8 cellular contexts compared by ENCODE assay signal in genomic region chr11:30322826-30323710, GRCh38. TPM values are rescaled to one million over a fixed set of nuclear protein-coding genes. Genes with fewer than 3 reads are reported as not detected.
DNase-seq lines count a peak whose midpoint lies in the region; ATAC-seq, FAIRE-seq and TF ChIP-seq lines count a peak whose summit lies in the region.

Gene ARL14EP (plus strand): TSS chr11:30323104. CDS start chr11:30330949, 7,845 bp downstream.

- TSS peak; percentile 78 for BruUV-seq in HepG2 (replicated peaks; lab: Mats Ljungman, UMichigan)

- peaks cover 22% of the 10 kb centered on the region for H3K79me2 ChIP-seq in HepG2 (ENCODE audit: insufficient read depth, low read length)

- 0 out of 2 replicates have a peak, but pooled peaks have one; percentile 22 for TF ChIP-seq RAD21 in HepG2 (CRISPR knock-in tag; IDR thresholded peaks at IDR 0.05)

- WGBS in HepG2 (ENCODE audit: low lambda C conversion rate): 4% methylated on average over 34 of the region's 51 CpGs

- in situ Hi-C loops in HepG2 (cut with HindIII; ENCODE audit: extremely low pct_ligation_motif_present, low pct_unique_long_range_greater_than_20kb): loop anchor here (10.0 kb wide), 1 partner anchor 188 kb away; no protein-coding TSS in a partner anchor

- TF ChIP-seq POLR2A in HepG2 (IDR thresholded peaks at IDR 0.05; ENCODE audit: insufficient read depth in 1 of 2, low read depth in 2 of 2, low read length in 2 of 2): peak; percentile 87 to 90

- CTCF ChIA-PET in HepG2 (lab: Yijun Ruan, JAX; ENCODE audit: low intra/inter-chr PET ratio, low total read pairs): no interaction called here

- POLR2A ChIA-PET in HepG2 (lab: Yijun Ruan, JAX): interaction anchor here (0.9 to 1.3 kb wide), 7 partner anchors 8 to 166 kb away, joined by 3 to 9 read pairs (median 4); no protein-coding TSS in a partner anchor

- peak; percentile 75 for FAIRE-seq in HepG2 (lab: Jason Lieb, UNC)

- ATAC-seq in GM19372 (IDR thresholded peaks at IDR 0.05; ENCODE audit: low read depth, unreplicated experiment) (peak; percentile 98), HG03558 (IDR thresholded peaks at IDR 0.05; ENCODE audit: extremely low read depth, unreplicated experiment) (peak; percentile 92), HepG2 (peak; percentile 100)

- intact Hi-C loops in HepG2 (cut with micrococcal nuclease; ENCODE audit: unreplicated experiment): no loop called here

- peak within 1 kb of the TSS; percentile 86 for H3K27ac ChIP-seq in HepG2 (ENCODE audit: extremely low read length, insufficient read depth, low read length)

- peaks cover 34% of the 10 kb centered on the region for H3K4me1 ChIP-seq in HepG2 (ENCODE audit: insufficient read depth, low read length)

- DNase-seq in C1 segment of cervical spinal cord (lab: John Stamatoyannopoulos, UW) (peak; percentile 62 to 96 (median 87)), NCI-H748 treated with DMSO at 0.1 percent for 48 hours (lab: John Stamatoyannopoulos, UW) (peak; percentile 87), dermis blood vessel endothelial cell (peak; percentile 98), HepG2 (ENCODE audit: low spot score) (peak; percentile 89)
- peak; percentile 82 to 86 for DNase-seq in activated CD4-positive, alpha-beta T cell treated with anti-CD3 and anti-CD28 coated beads, Interleukin-2, amount 50 U/mL, for 4 hours
- DNase-seq in stimulated activated CD4-positive, alpha-beta T cell treated with anti-CD3 and anti-CD28 coated beads, Interleukin-4, amount 100 ng/mL, for 1 hour: peak; percentile 89

- no peaks in the 10 kb centered on the region for H3K9me3 ChIP-seq in HepG2 (ENCODE audit: low read length)

- peak within 1 kb of the TSS; percentile 86 for H3K4me2 ChIP-seq in HepG2 (ENCODE audit: low read depth, low read length)

- H3K4me3 ChIP-seq in HepG2 (replicated peaks in 1 of 3; ENCODE audit: insufficient read depth in 1 of 3, low read depth in 2 of 3, low read length in 3 of 3): peak within 1 kb of the TSS; percentile 77 to 83 (median 83)

- H2AFZ ChIP-seq in HepG2 (ENCODE audit: low read length): peak within 1 kb of the TSS; percentile 93

- TF ChIP-seq CTCF in HepG2 (CRISPR knock-in tag; IDR thresholded peaks at IDR 0.05): peak; percentile 23; the same call in 1 of the 2 replicates

- peak in 1 of 2 experiments; percentile 51; a peak in 1 of 4 replicates for TF ChIP-seq EP300 in HepG2 (IDR thresholded peaks at IDR 0.05; ENCODE audit: low read depth in 2 of 2, low read length in 2 of 2)
- no peak for TF ChIP-seq EP300 in HepG2 (CRISPR knock-in tag; IDR thresholded peaks at IDR 0.05; ENCODE audit: borderline replicate concordance)

- no peaks in the 10 kb centered on the region; a peak in 1 of 5 replicates for H3K36me3 ChIP-seq in HepG2 (replicated peaks in 1 of 2; ENCODE audit: control insufficient read depth in 1 of 2, insufficient read depth in 2 of 2, low read length in 2 of 2)

- peaks cover 0 to 9% of the 10 kb centered on the region in 2 experiments; a peak in 1 of 5 replicates for H3K27me3 ChIP-seq in HepG2 (ENCODE audit: control insufficient read depth in 1 of 2, insufficient read depth in 2 of 2, low read length in 2 of 2)

- no peaks in the 10 kb centered on the region for H4K20me1 ChIP-seq in HepG2 (ENCODE audit: insufficient read depth, low read length)

- H3K9ac ChIP-seq in HepG2 (ENCODE audit: insufficient read depth, low read depth, low read length): peak within 1 kb of the TSS; percentile 83

TF ChIP-seq in HepG2, 621 proteins besides CTCF, POLR2A, EP300 and RAD21 (continues in another document):
- TF ChIP-seq TCF12 (IDR thresholded peaks at IDR 0.05) (no peak), TCF12 (CRISPR knock-in tag; IDR thresholded peaks at IDR 0.05) (peak; percentile 27; the same call in 1 of the 2 replicates), REXO4 (CRISPR knock-in tag; IDR thresholded peaks at IDR 0.05; ENCODE audit: borderline replicate concordance) (no peak), REL (CRISPR knock-in tag; conservative IDR thresholded peaks at IDR 0.05) (peak; percentile 92), ZNF569 (CRISPR knock-in tag; IDR thresholded peaks at IDR 0.05; ENCODE audit: borderline replicate concordance) (peak; percentile 9; the same call in 1 of the 2 replicates), HCFC1 (IDR thresholded peaks at IDR 0.05; ENCODE audit: low read depth, low read length) (peak; percentile 62), ZNF317 (CRISPR knock-in tag; IDR thresholded peaks at IDR 0.05) (peak; percentile 29; the same call in 1 of the 2 replicates), SOX6 (IDR thresholded peaks at IDR 0.05) (no peak), SOX6 (CRISPR knock-in tag; IDR thresholded peaks at IDR 0.05) (peak; percentile 58; the same call in 1 of the 2 replicates), RELA (CRISPR knock-in tag; IDR thresholded peaks at IDR 0.05) (peak; percentile 99), ZNF878 (CRISPR knock-in tag; IDR thresholded peaks at IDR 0.05) (peak; percentile 65), PHF21A (CRISPR knock-in tag; IDR thresholded peaks at IDR 0.05) (peak; percentile 37; the same call in 1 of the 2 replicates), KDM5A (IDR thresholded peaks at IDR 0.05; ENCODE audit: borderline replicate concordance, low read length) (no peak; the same call in 1 of the 2 replicates), FOXC1 (CRISPR knock-in tag; IDR thresholded peaks at IDR 0.05; ENCODE audit: borderline replicate concordance) (no peak), ZNF737 (CRISPR knock-in tag; IDR thresholded peaks at IDR 0.05; ENCODE audit: borderline replicate concordance) (no peak), MYNN (CRISPR knock-in tag; IDR thresholded peaks at IDR 0.05; ENCODE audit: low read depth) (no peak), ZBTB43 (CRISPR knock-in tag; conservative IDR thresholded peaks at IDR 0.05) (peak; percentile 66; the same call in 1 of the 2 replicates), ZNF777 (CRISPR knock-in tag; IDR thresholded peaks at IDR 0.05) (peak; percentile 62; the same call in 1 of the 2 replicates), ZNF572 (CRISPR knock-in tag; IDR thresholded peaks at IDR 0.05) (no peak), TAF15 (IDR thresholded peaks at IDR 0.05; ENCODE audit: low read depth, low read length, poor library complexity, severe bottlenecking) (no peak), ZNF329 (CRISPR knock-in tag; IDR thresholded peaks at IDR 0.05; ENCODE audit: low read depth) (no peak; the same call in 1 of the 2 replicates)
- TF ChIP-seq, protein P1, sequence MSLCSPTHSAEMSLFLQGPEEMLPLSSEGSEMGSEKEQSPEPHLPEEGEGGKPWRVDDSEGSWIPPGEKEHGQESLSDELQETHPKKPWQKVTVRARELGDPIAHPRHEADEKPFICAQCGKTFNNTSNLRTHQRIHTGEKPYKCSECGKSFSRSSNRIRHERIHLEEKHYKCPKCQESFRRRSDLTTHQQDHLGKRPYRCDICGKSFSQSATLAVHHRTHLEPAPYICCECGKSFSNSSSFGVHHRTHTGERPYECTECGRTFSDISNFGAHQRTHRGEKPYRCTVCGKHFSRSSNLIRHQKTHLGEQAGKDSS (CRISPR knock-in tag; IDR thresholded peaks at IDR 0.05; ENCODE audit: borderline replicate concordance, low read depth): peak; percentile 86; the same call in 1 of the 2 replicates

RNA-seq across cellular contexts. Expression of gene ARL14EP, which starts in this region (rescaled TPM):
- total RNA-seq in dermis blood vessel endothelial cell (22.0 and 27.6 TPM in 2 replicates), HepG2 (2016; rRNA removed; fragmentation: Illumina TruSeq; extraction: Trizol) (15.4 and 21.7 TPM in 2 replicates)
- 3.4 and 5.8 TPM in 2 replicates for total RNA-seq in HepG2 (2016; cell fraction: cytosol; rRNA removed; fragmentation: Illumina TruSeq; extraction: Trizol; ENCODE audit: low read depth)
- total RNA-seq in HepG2 (2016; cell fraction: insoluble cytoplasmic fraction; rRNA removed; fragmentation: Illumina TruSeq; extraction: Trizol): 14.6 and 19.6 TPM in 2 replicates
- 7.0 and 8.7 TPM in 2 replicates for total RNA-seq in HepG2 (2016; cell fraction: membrane; rRNA removed; fragmentation: Illumina TruSeq; extraction: Trizol)
- 22.2 and 25.8 TPM in 2 replicates for total RNA-seq in HepG2 (2016; cell fraction: nucleus; rRNA removed; fragmentation: Illumina TruSeq; extraction: Trizol)
- 9.8 and 11.4 TPM in 2 replicates for polyA plus RNA-seq in HepG2 (2011; rRNA removed)
- 3.4 and 5.6 TPM in 2 replicates for polyA plus RNA-seq in HepG2 (2011; cell fraction: cytosol; rRNA removed)
- 3.6 and 8.6 TPM in 2 replicates for polyA plus RNA-seq in HepG2 (2011; cell fraction: nucleus; rRNA removed)
- 7.5 and 10.8 TPM in 2 replicates for polyA plus RNA-seq in HepG2 (2012)
- 2.1 and 4.0 TPM in 2 replicates for polyA plus RNA-seq in HepG2 (2016; cell fraction: cytosol; fragmentation: Illumina TruSeq; extraction: Trizol; ENCODE audit: low read depth)
- 21.9 and 27.8 TPM in 2 replicates for polyA plus RNA-seq in HepG2 (2016; cell fraction: insoluble cytoplasmic fraction; fragmentation: Illumina TruSeq; extraction: Trizol; ENCODE audit: low read depth)
- 3.0 and 3.5 TPM in 2 replicates for polyA plus RNA-seq in HepG2 (2016; cell fraction: membrane; fragmentation: Illumina TruSeq; extraction: Trizol; ENCODE audit: low read depth)
- polyA plus RNA-seq in HepG2 (2016; cell fraction: nucleus; fragmentation: Illumina TruSeq; extraction: Trizol; ENCODE audit: insufficient read depth, low read depth): 25.4 and 27.7 TPM in 2 replicates
- 2.3 and 7.7 TPM in 2 replicates for polyA minus RNA-seq in HepG2 (2011; rRNA and poly(A)+ RNA removed; ENCODE audit: low replicate concordance)
- 3.9 and 6.4 TPM in 2 replicates for polyA minus RNA-seq in HepG2 (2011; cell fraction: cytosol; rRNA and poly(A)+ RNA removed)
- 23.8 and 28.6 TPM in 2 replicates for polyA minus RNA-seq in HepG2 (2011; cell fraction: nucleus; rRNA and poly(A)+ RNA removed)

Comparison
In these comparisons a context has a peak if more than half of its experiments do, and no peak if none do; other contexts are left out.
1. Peak in every context shown above with its lines: DNase-seq, ATAC-seq, H3K4me3 ChIP-seq and H3K27ac ChIP-seq.